Comparison of ENCODE assay signal across 8 cellular contexts in the genomic region with DNA sequence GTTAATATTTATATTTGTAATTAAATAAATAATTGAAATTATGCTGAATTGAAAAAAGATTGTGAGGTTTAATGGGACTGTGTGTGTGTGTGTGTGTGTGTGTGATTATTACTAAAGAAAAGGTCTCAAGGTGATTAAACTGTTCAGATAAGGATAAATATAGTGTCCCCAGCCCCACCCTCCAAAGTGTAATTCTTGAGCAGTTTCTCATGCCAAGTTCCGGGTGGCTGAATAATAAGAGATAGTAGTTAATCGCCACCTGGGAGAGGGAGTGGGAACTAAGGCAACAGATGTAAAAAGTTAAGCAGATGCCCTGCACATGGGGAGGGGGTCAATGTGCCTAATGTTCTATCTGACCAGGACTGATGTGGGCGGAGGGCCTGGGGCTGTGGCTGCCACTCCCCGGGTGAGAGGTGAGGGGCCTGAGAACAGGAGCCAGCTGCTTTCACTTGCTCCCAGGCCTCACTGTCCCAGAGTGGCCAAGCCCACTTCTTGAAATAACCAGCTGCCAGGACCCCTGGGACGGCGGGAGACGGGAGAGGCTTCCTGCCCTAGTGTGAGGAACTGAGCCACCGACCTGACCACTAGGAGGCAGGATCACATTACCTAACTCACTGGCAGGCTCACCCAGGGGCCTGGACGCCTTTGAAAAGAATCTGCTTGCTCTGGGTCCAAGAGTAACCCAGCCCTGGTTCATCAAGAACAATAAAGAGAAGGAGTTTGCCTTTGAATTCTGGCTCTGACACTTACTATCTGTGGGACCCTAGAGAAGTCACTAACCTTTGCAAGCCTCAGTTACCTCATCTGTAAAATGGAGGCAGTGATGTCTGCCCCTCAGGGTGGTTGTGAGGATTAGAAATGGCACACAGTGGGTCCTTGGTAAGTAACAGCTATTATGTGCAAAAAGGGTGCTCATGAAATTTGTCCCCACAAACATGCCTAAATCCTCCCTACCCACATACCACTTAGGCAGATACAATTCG.
A peak's percentile ranks its signal among the peaks of the same experiment; 100 is the strongest.
DNase-seq lines count a peak whose midpoint lies in the region; ATAC-seq and TF ChIP-seq lines count a peak whose summit lies in the region.

No MANE protein-coding gene starts in this region.

- no peaks in the 10 kb centered on the region for H3K9me3 ChIP-seq in osteoblast (ENCODE audit: low read depth, low read length)
- H3K9me3 ChIP-seq in ascending aorta = no peaks in the 10 kb centered on the region

- TF ChIP-seq POLR2A in erythroblast (IDR thresholded peaks at IDR 0.05; ENCODE audit: low read length) = no peak

- DNase-seq in AG09319 (ENCODE audit: extremely low read depth, low read depth) = peak; percentile 1
- DNase-seq in RPMI8226 = peak; percentile 45
- peak; percentile 32 to 48 for DNase-seq in erythroblast (lab: John Stamatoyannopoulos, UW)
- peak; percentile 88 for DNase-seq in osteoblast (ENCODE audit: insufficient read length, low spot score, missing footprints)
- DNase-seq in ascending aorta (ENCODE audit: low spot score in 2 of 2) = no peak

- H3K27ac ChIP-seq in osteoblast (ENCODE audit: low read depth, low read length) = no peak overlapping the region
- H3K27ac ChIP-seq in ascending aorta = no peak overlapping the region

- intact Hi-C loops in ascending aorta (cut with DNase I) = no loop called here

- H3K27me3 ChIP-seq in osteoblast (ENCODE audit: insufficient read depth, low read length) (no peaks in the 10 kb centered on the region), ascending aorta (no peaks in the 10 kb centered on the region)

- H3K4me3 ChIP-seq in osteoblast (ENCODE audit: insufficient read depth, low read length) (no peak overlapping the region), ascending aorta (no peak overlapping the region)

- ATAC-seq in HG03342 (IDR thresholded peaks at IDR 0.05; ENCODE audit: unreplicated experiment) = peak; percentile 83
- ATAC-seq in HG03439 (IDR thresholded peaks at IDR 0.05; ENCODE audit: unreplicated experiment) = no peak

- no peak overlapping the region for H3K4me2 ChIP-seq in osteoblast (ENCODE audit: insufficient read depth, low read length)

- H4K20me1 ChIP-seq in osteoblast (ENCODE audit: insufficient read depth, low read length) = no peaks in the 10 kb centered on the region

- no peaks in the 10 kb centered on the region for H3K4me1 ChIP-seq in osteoblast (ENCODE audit: insufficient read depth, low read length)
- H3K4me1 ChIP-seq in ascending aorta = no peaks in the 10 kb centered on the region

- TF ChIP-seq CTCF in AG09319 (IDR thresholded peaks at IDR 0.05; ENCODE audit: low read depth, low read length) (peak; percentile 56), GM12873 (IDR thresholded peaks at IDR 0.05; ENCODE audit: insufficient read depth, low read depth, low read length, missing control alignments) (peak; percentile 81), osteoblast (IDR thresholded peaks at IDR 0.05; ENCODE audit: extremely low read depth, low read depth, low read length) (peak; percentile 60), ascending aorta (IDR thresholded peaks at IDR 0.05) (no peak)

- H3K36me3 ChIP-seq in osteoblast (ENCODE audit: insufficient read depth, low read length) (no peaks in the 10 kb centered on the region), ascending aorta (no peaks in the 10 kb centered on the region)

- H3K79me2 ChIP-seq in osteoblast (ENCODE audit: insufficient read depth, low read length) = no peaks in the 10 kb centered on the region

- no peak overlapping the region for H2AFZ ChIP-seq in osteoblast (ENCODE audit: low read length)

Comparison
In these comparisons a context has a peak if more than half of its experiments do, and no peak if none do; other contexts are left out.
1. DNase-seq: peak in AG09319 (single experiment), RPMI8226 (single experiment), erythroblast (2 of 2) and osteoblast (single experiment); none in ascending aorta (0 of 2).
2. CTCF ChIP-seq: peak in AG09319 (single experiment), GM12873 (single experiment) and osteoblast (single experiment); none in ascending aorta (0 of 3).